ENCODE assay signal across 13 cellular contexts in genomic region chr1:233607252-233608119, GRCh38. TPM values are rescaled to one million over a fixed set of nuclear protein-coding genes. Genes with fewer than 3 reads are reported as not detected.
DNase-seq lines count a peak whose midpoint lies in the region; ATAC-seq, FAIRE-seq and TF ChIP-seq lines count a peak whose summit lies in the region.
"Had no signal": no experiment of that assay in that cellular context is flagged by ENCODE, and none has a peak within 500 bp of the region (broad histone marks: within the 10 kb centered on the region; RNA-seq: fewer than 3 reads in every experiment).

No MANE protein-coding gene starts in this region.

- no peak overlapping the region for H3K9ac ChIP-seq in astrocyte (ENCODE audit: low read length)

- H3K4me3 ChIP-seq in astrocyte (ENCODE audit: insufficient read depth, low read depth, low read length) = no peak overlapping the region

- TF ChIP-seq CTCF in astrocyte (IDR thresholded peaks at IDR 0.05; ENCODE audit: insufficient read depth, low read depth, low read length) = no peak

- FAIRE-seq in astrocyte (lab: Jason Lieb, UNC) = no peak

- H3K36me3 Mint-ChIP-seq in astrocyte (ENCODE audit: low read depth, unreplicated experiment) = no peaks in the 10 kb centered on the region

- DNase-seq in COLO668 (lab: John Stamatoyannopoulos, UW; ENCODE audit: unreplicated experiment) (peak; percentile 39), astrocyte (ENCODE audit: low read depth) (peak; percentile 38), HuH-7 (ENCODE audit: low spot score) (no peak), D341Med (ENCODE audit: low spot score) (no peak), NCI-H69 (lab: John Stamatoyannopoulos, UW) (no peak)
- DNase-seq: activated T-cell treated with anti-CD3 and anti-CD28 coated beads, Interleukin-2, amount 50 U/mL, for 1 hour; GF-D8; islet precursor cell; NCI-H1436 treated with DMSO at 0.1 percent for 48 hours had no signal

- ATAC-seq in GM19328 (IDR thresholded peaks at IDR 0.05; ENCODE audit: unreplicated experiment) = peak; percentile 68
- peak; percentile 66 for ATAC-seq in HG03159 (IDR thresholded peaks at IDR 0.05; ENCODE audit: unreplicated experiment)
- ATAC-seq in HG03342 (IDR thresholded peaks at IDR 0.05; ENCODE audit: unreplicated experiment) = no peak

- H3K79me2 ChIP-seq in astrocyte (ENCODE audit: insufficient read depth, low read length) = no peaks in the 10 kb centered on the region

- H3K9me3 Mint-ChIP-seq in astrocyte (ENCODE audit: unreplicated experiment) = peaks cover 1% of the 10 kb centered on the region
- H3K9me3 Mint-ChIP-seq: neural crest cell had no signal

- no peak overlapping the region for H3K27ac Mint-ChIP-seq in astrocyte (ENCODE audit: unreplicated experiment)

- no peak overlapping the region for H3K4me2 ChIP-seq in astrocyte (ENCODE audit: low read length)

- no peak overlapping the region for H3K4me3 Mint-ChIP-seq in astrocyte (ENCODE audit: unreplicated experiment)
- H3K4me3 Mint-ChIP-seq: neural crest cell had no signal

- H2AFZ ChIP-seq in astrocyte (ENCODE audit: low read depth, low read length) = no peak overlapping the region

- H3K4me1 Mint-ChIP-seq in astrocyte (ENCODE audit: low read depth, unreplicated experiment) = no peaks in the 10 kb centered on the region
- H3K4me1 Mint-ChIP-seq: neural crest cell had no signal

- H3K27me3 Mint-ChIP-seq in astrocyte (ENCODE audit: low read depth, unreplicated experiment) = peaks cover 8% of the 10 kb centered on the region

- H3K4me1 ChIP-seq in astrocyte (ENCODE audit: insufficient read depth, low read length) = peaks cover 2% of the 10 kb centered on the region

- peaks cover 4% of the 10 kb centered on the region for H3K27me3 ChIP-seq in astrocyte (ENCODE audit: insufficient read depth, low read length)

- H3K9me3 ChIP-seq in astrocyte (ENCODE audit: insufficient read depth, low read depth, low read length) = no peaks in the 10 kb centered on the region

- H3K36me3 ChIP-seq in astrocyte (ENCODE audit: insufficient read depth, low read length) = no peaks in the 10 kb centered on the region

- no peak overlapping the region for H3K27ac ChIP-seq in astrocyte (ENCODE audit: low read depth, low read length)

- H4K20me1 ChIP-seq in astrocyte (ENCODE audit: insufficient read depth, low read length) = no peaks in the 10 kb centered on the region

RNA-seq across cellular contexts. Expression of gene KCNK1, which starts 6.4 kb away (rescaled TPM):
- 5.7 and 6.0 TPM in 2 replicates for total RNA-seq in astrocyte

Comparison
In these comparisons a context has a peak if more than half of its experiments do, and no peak if none do; other contexts are left out.
1. DNase-seq: peak in COLO668 (single experiment) and astrocyte (single experiment); none in HuH-7 (single experiment), D341Med (single experiment) and NCI-H69 (single experiment).